8 cellular contexts compared by ENCODE assay signal in genomic region chr16:69330286-69331109, GRCh38. TPM values are rescaled to one million over a fixed set of nuclear protein-coding genes. Genes with fewer than 3 reads are reported as not detected.
DNase-seq lines count a peak whose midpoint lies in the region; ATAC-seq and TF ChIP-seq lines count a peak whose summit lies in the region.

A gene with protein sequence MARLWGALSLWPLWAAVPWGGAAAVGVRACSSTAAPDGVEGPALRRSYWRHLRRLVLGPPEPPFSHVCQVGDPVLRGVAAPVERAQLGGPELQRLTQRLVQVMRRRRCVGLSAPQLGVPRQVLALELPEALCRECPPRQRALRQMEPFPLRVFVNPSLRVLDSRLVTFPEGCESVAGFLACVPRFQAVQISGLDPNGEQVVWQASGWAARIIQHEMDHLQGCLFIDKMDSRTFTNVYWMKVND (minus strand): TSS chr16:69330588. CDS start chr16:69330570, 18 bp downstream.

- DNase-seq in CD14-positive monocyte (ENCODE audit: low spot score), result peak; percentile 79
- DNase-seq in NCI-H69 (lab: John Stamatoyannopoulos, UW), result peak; percentile 93
- DNase-seq in activated CD4-positive, alpha-beta T cell treated with anti-CD3 and anti-CD28 coated beads, Interleukin-2, amount 50 U/mL, for 24 hours (ENCODE audit: low read depth in 1 of 2, low spot score in 1 of 2), result peak; percentile 70 to 80
- DNase-seq in dedifferentiated amniotic fluid mesenchymal stem cell (ENCODE audit: extremely low spot score), result peak; percentile 90
- peak; percentile 96 for DNase-seq in left lobe of liver (ENCODE audit: low spot score)
- DNase-seq in stimulated activated CD4-positive, alpha-beta T cell treated with anti-CD3 and anti-CD28 coated beads, Interleukin-2, amount 100 ng/mL, for 24 hours, result peak; percentile 87 to 89

- intact Hi-C loops in CD14-positive monocyte (cut with micrococcal nuclease), result no loop called here

- H3K36me3 Mint-ChIP-seq in CD14-positive monocyte, result peaks cover 44 to 64% of the 10 kb centered on the region in 2 donors

- no peak for TF ChIP-seq CTCF in CD14-positive monocyte (IDR thresholded peaks at IDR 0.05)

- H3K27ac Mint-ChIP-seq in CD14-positive monocyte, result peak within 1 kb of the TSS; percentile 33 to 92 (median 87)

- H3K27me3 Mint-ChIP-seq in CD14-positive monocyte (ENCODE audit: low read depth in 3 of 3), result peaks cover 0 to 2% (median 1%) of the 10 kb centered on the region in 3 donors

- peak within 1 kb of the TSS; percentile 77 to 86 for H3K4me3 Mint-ChIP-seq in CD14-positive monocyte

- H3K9me3 Mint-ChIP-seq in CD14-positive monocyte, result peaks cover 0 to 2% (median 0%) of the 10 kb centered on the region in 7 donors

- ATAC-seq in GM19372 (IDR thresholded peaks at IDR 0.05; ENCODE audit: low read depth, unreplicated experiment) (peak; percentile 90), HG03521 (IDR thresholded peaks at IDR 0.05; ENCODE audit: unreplicated experiment) (peak; percentile 87), left lobe of liver (peak; percentile 85)

- peaks cover 28% of the 10 kb centered on the region for H3K4me1 Mint-ChIP-seq in CD14-positive monocyte

RNA-seq across cellular contexts. Expression of the gene that starts here (rescaled TPM):
- polyA plus RNA-seq in CD14-positive monocyte, result 1 to 10 TPM; 4.2 to 7.2 TPM
- total RNA-seq in left lobe of liver, result 22.0 TPM

Comparison
In these comparisons a context has a peak if more than half of its experiments do, and no peak if none do; other contexts are left out.
1. Peak in every context shown above with its lines: DNase-seq and ATAC-seq.